ENCODE assay signal across 8 cellular contexts in genomic region chr6:127118505-127119360, GRCh38. TPM values are rescaled to one million over a fixed set of nuclear protein-coding genes. Genes with fewer than 3 reads are reported as not detected.
A peak's percentile ranks its signal among the peaks of the same experiment; 100 is the strongest.
DNase-seq lines count a peak whose midpoint lies in the region; ATAC-seq and TF ChIP-seq lines count a peak whose summit lies in the region.

TSS of gene RSPO3 (plus strand) at chr6:127118671. CDS start at chr6:127119193, 522 bp downstream.

- H3K27me3 ChIP-seq in HUES48 (ENCODE audit: control insufficient read depth, insufficient read depth, low read length) (peaks cover 79% of the 10 kb centered on the region), psoas muscle (ENCODE audit: insufficient read depth in 3 of 3, low read length in 2 of 3) (peaks cover 0 to 20% (median 0%) of the 10 kb centered on the region in 3 donors)

- H3K4me3 Mint-ChIP-seq in activated T-helper 17 cell treated with anti-CD3 and anti-CD28 coated beads, Interleukin-2, amount 50 U/mL, for 72 hours = peak within 1 kb of the TSS; percentile 67

- H3K9me3 ChIP-seq in HUES48 (ENCODE audit: control insufficient read depth, insufficient read depth, low read length) (no peaks in the 10 kb centered on the region), psoas muscle (no peaks in the 10 kb centered on the region)

- no peaks in the 10 kb centered on the region for H3K36me3 Mint-ChIP-seq in activated T-helper 17 cell treated with anti-CD3 and anti-CD28 coated beads, Interleukin-2, amount 50 U/mL, for 72 hours (ENCODE audit: low read depth)

- H3K9me3 Mint-ChIP-seq in activated T-helper 17 cell treated with anti-CD3 and anti-CD28 coated beads, Interleukin-2, amount 50 U/mL, for 72 hours = no peaks in the 10 kb centered on the region

- H3K27ac Mint-ChIP-seq in activated T-helper 17 cell treated with anti-CD3 and anti-CD28 coated beads, Interleukin-2, amount 50 U/mL, for 72 hours = no peak within 1 kb of the TSS

- peaks cover 3% of the 10 kb centered on the region for H3K4me1 Mint-ChIP-seq in activated T-helper 17 cell treated with anti-CD3 and anti-CD28 coated beads, Interleukin-2, amount 50 U/mL, for 72 hours

- peak within 1 kb of the TSS; percentile 82 for H3K4me3 ChIP-seq in HUES48 (ENCODE audit: low read depth, low read length)
- H3K4me3 ChIP-seq in psoas muscle = peak within 1 kb of the TSS; percentile 81

- ATAC-seq in activated T-helper 17 cell treated with anti-CD3 and anti-CD28 coated beads, Interleukin-2, amount 50 U/mL, for 72 hours (replicated peaks) = peak; percentile 31
- peak in 1 of 2 donors; percentile 22 for ATAC-seq in left cardiac atrium
- ATAC-seq in psoas muscle = peak; percentile 10 to 37 (median 32)

- H3K27ac ChIP-seq in HUES48 (ENCODE audit: low read depth, low read length) (no peak within 1 kb of the TSS), psoas muscle (peak within 1 kb of the TSS; percentile 84)

- H3K36me3 ChIP-seq in HUES48 (ENCODE audit: control insufficient read depth, insufficient read depth, low read length) = no peaks in the 10 kb centered on the region
- H3K36me3 ChIP-seq in psoas muscle (ENCODE audit: insufficient read depth in 1 of 2, low read depth in 1 of 2) = no peaks in the 10 kb centered on the region

- H3K27me3 Mint-ChIP-seq in activated T-helper 17 cell treated with anti-CD3 and anti-CD28 coated beads, Interleukin-2, amount 50 U/mL, for 72 hours = peaks cover 56% of the 10 kb centered on the region

- DNase-seq in stimulated activated CD4-positive, alpha-beta T cell treated with anti-CD3 and anti-CD28 coated beads, Interleukin-15, amount 100 ng/mL, for 24 hours = peak; percentile 38
- DNase-seq in stimulated activated CD4-positive, alpha-beta T cell treated with anti-CD3 and anti-CD28 coated beads, Interleukin-4, amount 100 ng/mL, for 4 hours = no peak
- peak; percentile 22 for DNase-seq in left cardiac atrium
- peak; percentile 38 to 63 for DNase-seq in psoas muscle
- no peak for DNase-seq in 8988T
- no peak for DNase-seq in GF-D8 (lab: John Stamatoyannopoulos, UW)

- intact Hi-C loops in left cardiac atrium (cut with DNase I) = no loop called here
- intact Hi-C loops in psoas muscle (cut with DNase I) = loop anchor here in 1 of 2 donors (2.0 kb wide), 1 partner anchor 314 kb away; no protein-coding TSS in a partner anchor

- no peak for TF ChIP-seq CTCF in psoas muscle (IDR thresholded peaks at IDR 0.05)

- 0% methylated on average over 51 to 68 of the region's 68 CpGs for WGBS in psoas muscle, 3 donors

- peaks cover 20% of the 10 kb centered on the region for H3K4me1 ChIP-seq in HUES48 (ENCODE audit: control insufficient read depth, insufficient read depth, low read length)
- peaks cover 35% of the 10 kb centered on the region for H3K4me1 ChIP-seq in psoas muscle

- H3K9ac ChIP-seq in HUES48 (ENCODE audit: low read depth, low read length) = no peak within 1 kb of the TSS

RNA-seq across cellular contexts. Expression of gene RSPO3, which starts in this region (rescaled TPM):
- total RNA-seq in activated T-helper 17 cell treated with anti-CD3 and anti-CD28 coated beads, Interleukin-2, amount 50 U/mL, for 72 hours = not detected
- total RNA-seq in left cardiac atrium (1 to 10 TPM in 1 of 2 donors, under 1 TPM in 1; 0.94 to 1.9 TPM), psoas muscle (10 to 100 TPM; 12.6 to 28.3 (median 25.7) TPM)
- 10 to 100 TPM; 20.6 to 32.1 (median 27.4) TPM for polyA plus RNA-seq in psoas muscle

Comparison
In these comparisons a context has a peak if more than half of its experiments do, and no peak if none do; other contexts are left out.
1. RNA of gene RSPO3 (total RNA-seq): 12.6 to 28.3 TPM in psoas muscle; 0.94 to 1.9 TPM in left cardiac atrium and not detected in activated T-helper 17 cell treated with anti-CD3 and anti-CD28 coated beads, Interleukin-2, amount 50 U/mL, for 72 hours; every median in the first group is over 4 times any median in the second.
2. DNase-seq: peak in stimulated activated CD4-positive, alpha-beta T cell treated with anti-CD3 and anti-CD28 coated beads, Interleukin-15, amount 100 ng/mL, for 24 hours (single experiment), left cardiac atrium (single experiment) and psoas muscle (2 of 2); none in stimulated activated CD4-positive, alpha-beta T cell treated with anti-CD3 and anti-CD28 coated beads, Interleukin-4, amount 100 ng/mL, for 4 hours (0 of 2), 8988T (single experiment) and GF-D8 (single experiment).
3. Peak in ATAC-seq in activated T-helper 17 cell treated with anti-CD3 and anti-CD28 coated beads, Interleukin-2, amount 50 U/mL, for 72 hours; RNA of the gene not detected or under 1 TPM.